Comparison of ENCODE assay signal across 1 cellular context in the genomic region with DNA sequence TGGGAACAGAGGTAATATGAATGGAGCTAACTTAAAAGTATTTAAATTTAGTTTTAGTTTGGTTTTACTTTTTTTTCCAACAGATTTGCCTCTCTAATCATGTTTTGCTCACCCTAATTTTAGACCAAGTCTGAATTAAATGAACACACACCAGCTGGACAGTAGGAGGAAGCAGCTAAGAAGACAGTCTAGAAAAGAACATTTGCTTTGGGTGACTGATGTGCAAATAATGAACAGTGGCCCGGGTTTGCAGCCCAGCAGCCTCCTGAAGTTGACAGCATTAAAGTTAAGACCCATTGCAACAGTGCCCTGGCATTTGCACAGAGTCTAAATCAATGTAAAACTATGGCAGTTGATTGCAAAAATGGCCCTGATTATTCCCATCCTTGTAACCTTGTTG.
TF ChIP-seq lines count a peak whose summit lies in the region.

No MANE protein-coding gene starts in this region.

TF ChIP-seq in GM23338, 12 proteins besides CTCF, POLR2A, EP300 and RAD21 (continued from another document):
- TF ChIP-seq ZNF462 (CRISPR knock-in tag; IDR thresholded peaks at IDR 0.05) = no peak
- TF ChIP-seq, protein P1, sequence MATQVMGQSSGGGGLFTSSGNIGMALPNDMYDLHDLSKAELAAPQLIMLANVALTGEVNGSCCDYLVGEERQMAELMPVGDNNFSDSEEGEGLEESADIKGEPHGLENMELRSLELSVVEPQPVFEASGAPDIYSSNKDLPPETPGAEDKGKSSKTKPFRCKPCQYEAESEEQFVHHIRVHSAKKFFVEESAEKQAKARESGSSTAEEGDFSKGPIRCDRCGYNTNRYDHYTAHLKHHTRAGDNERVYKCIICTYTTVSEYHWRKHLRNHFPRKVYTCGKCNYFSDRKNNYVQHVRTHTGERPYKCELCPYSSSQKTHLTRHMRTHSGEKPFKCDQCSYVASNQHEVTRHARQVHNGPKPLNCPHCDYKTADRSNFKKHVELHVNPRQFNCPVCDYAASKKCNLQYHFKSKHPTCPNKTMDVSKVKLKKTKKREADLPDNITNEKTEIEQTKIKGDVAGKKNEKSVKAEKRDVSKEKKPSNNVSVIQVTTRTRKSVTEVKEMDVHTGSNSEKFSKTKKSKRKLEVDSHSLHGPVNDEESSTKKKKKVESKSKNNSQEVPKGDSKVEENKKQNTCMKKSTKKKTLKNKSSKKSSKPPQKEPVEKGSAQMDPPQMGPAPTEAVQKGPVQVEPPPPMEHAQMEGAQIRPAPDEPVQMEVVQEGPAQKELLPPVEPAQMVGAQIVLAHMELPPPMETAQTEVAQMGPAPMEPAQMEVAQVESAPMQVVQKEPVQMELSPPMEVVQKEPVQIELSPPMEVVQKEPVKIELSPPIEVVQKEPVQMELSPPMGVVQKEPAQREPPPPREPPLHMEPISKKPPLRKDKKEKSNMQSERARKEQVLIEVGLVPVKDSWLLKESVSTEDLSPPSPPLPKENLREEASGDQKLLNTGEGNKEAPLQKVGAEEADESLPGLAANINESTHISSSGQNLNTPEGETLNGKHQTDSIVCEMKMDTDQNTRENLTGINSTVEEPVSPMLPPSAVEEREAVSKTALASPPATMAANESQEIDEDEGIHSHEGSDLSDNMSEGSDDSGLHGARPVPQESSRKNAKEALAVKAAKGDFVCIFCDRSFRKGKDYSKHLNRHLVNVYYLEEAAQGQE (IDR thresholded peaks at IDR 0.05; ENCODE audit: unreplicated experiment) = no peak
- TF ChIP-seq POLR2AphosphoS5 (IDR thresholded peaks at IDR 0.05; ENCODE audit: low read depth) = no peak
- no peak for TF ChIP-seq ZNF331 (CRISPR knock-in tag; IDR thresholded peaks at IDR 0.05; ENCODE audit: low read depth)
